Comparison of ENCODE assay signal across 2 cellular contexts in the genomic region with DNA sequence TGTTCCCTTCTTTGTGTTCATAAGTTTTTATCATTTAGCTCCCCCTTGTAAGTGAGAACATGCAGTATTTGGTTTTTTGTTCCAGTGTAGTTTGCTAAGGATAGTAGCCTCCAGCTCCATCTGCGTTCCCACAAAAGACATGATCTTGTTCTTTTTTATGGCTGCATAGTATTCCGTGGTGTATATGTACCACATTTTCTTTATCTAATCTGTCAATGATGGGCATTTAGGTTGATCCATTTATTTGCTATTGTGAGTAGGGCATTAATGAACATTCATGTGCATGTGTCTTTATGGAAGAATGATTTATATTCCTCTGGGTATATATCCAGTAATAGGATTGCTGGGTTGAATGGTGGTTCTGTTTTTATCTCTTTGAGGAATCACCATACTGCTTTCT.
TF ChIP-seq lines count a peak whose summit lies in the region.

No MANE protein-coding gene starts in this region.

TF ChIP-seq in SK-N-SH treated with all-trans-retinoic acid at 6 μM for 48 hours, 23 proteins besides CTCF, POLR2A, EP300 and RAD21:
- TF ChIP-seq RARB (CRISPR knock-in tag; IDR thresholded peaks at IDR 0.05), result no peak
- TF ChIP-seq ZNF8 (CRISPR knock-in tag; IDR thresholded peaks at IDR 0.05), result peak; percentile 71

TF ChIP-seq in SK-N-SH, 30 proteins besides CTCF, POLR2A, EP300 and RAD21:
- TF ChIP-seq FOXM1 (IDR thresholded peaks at IDR 0.05; ENCODE audit: low read depth), result no peak
TF ChIP-seq in SK-N-SH: peak in this region for 0.
